8 cellular contexts compared by ENCODE assay signal in the genomic region with DNA sequence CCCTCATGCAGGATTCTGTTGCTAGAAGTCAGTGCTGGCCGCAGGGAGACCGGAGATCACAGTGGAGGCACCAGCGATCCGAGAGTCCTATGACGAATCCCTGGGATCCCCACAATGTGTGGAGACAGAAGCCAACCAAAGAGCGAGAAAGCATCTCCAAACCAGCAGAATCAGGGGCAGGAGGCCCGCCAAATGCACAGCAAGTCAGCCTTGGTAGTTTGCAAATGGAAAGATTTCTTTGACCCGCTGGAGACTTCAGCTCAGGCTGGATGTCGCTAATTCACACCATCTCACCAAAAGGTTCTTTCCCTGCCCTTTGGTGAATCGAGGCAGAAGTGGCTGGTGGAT. TPM values are rescaled to one million over a fixed set of nuclear protein-coding genes. Genes with fewer than 3 reads are reported as not detected.
DNase-seq lines count a peak whose midpoint lies in the region; ATAC-seq and TF ChIP-seq lines count a peak whose summit lies in the region.

No MANE protein-coding gene starts in this region.

- no peak for ATAC-seq in activated T-cell treated with anti-CD3 and anti-CD28 coated beads, Interleukin-2, amount 50 U/mL, for 4 hours
- ATAC-seq in memory B cell (ENCODE audit: low read depth) (no peak), upper lobe of right lung (no peak)

- no peaks in the 10 kb centered on the region for H3K36me3 Mint-ChIP-seq in activated T-cell treated with anti-CD3 and anti-CD28 coated beads, Interleukin-2, amount 50 U/mL, for 4 hours (ENCODE audit: insufficient read depth)
- no peaks in the 10 kb centered on the region for H3K36me3 Mint-ChIP-seq in memory B cell

- H3K27ac ChIP-seq in breast epithelium, result peak overlapping the region; percentile 82 to 92
- no peak overlapping the region for H3K27ac ChIP-seq in upper lobe of right lung

- H3K27ac Mint-ChIP-seq in memory B cell, result no peak overlapping the region

- no peaks in the 10 kb centered on the region for H3K36me3 ChIP-seq in breast epithelium
- no peaks in the 10 kb centered on the region for H3K36me3 ChIP-seq in upper lobe of right lung

- no peak for DNase-seq in activated T-cell treated with anti-CD3 and anti-CD28 coated beads, Interleukin-2, amount 50 U/mL, for 4 hours
- no peak for DNase-seq in activated T-cell treated with anti-CD3 and anti-CD28 coated beads, Interleukin-2, amount 50 U/mL, for 1 hour
- DNase-seq in breast epithelium (ENCODE audit: low spot score in 2 of 2), result no peak
- DNase-seq in memory B cell (ENCODE audit: low spot score in 2 of 2), result no peak
- no peak for DNase-seq in upper lobe of right lung
- no peak for DNase-seq in iPS-NIHi11 (ENCODE audit: low spot score)
- DNase-seq in stimulated activated CD4-positive, alpha-beta T cell treated with anti-CD3 and anti-CD28 coated beads, Interleukin-15, amount 100 ng/mL, for 24 hours, result no peak
- no peak for DNase-seq in NCI-H2107 (lab: John Stamatoyannopoulos, UW)

- H3K4me3 ChIP-seq in breast epithelium (peak overlapping the region; percentile 85 to 91 (median 90)), upper lobe of right lung (peak overlapping the region; percentile 77)

- H3K27me3 ChIP-seq in breast epithelium, result no peaks in the 10 kb centered on the region
- H3K27me3 ChIP-seq in upper lobe of right lung, result no peaks in the 10 kb centered on the region

- H3K4me1 Mint-ChIP-seq in activated T-cell treated with anti-CD3 and anti-CD28 coated beads, Interleukin-2, amount 50 U/mL, for 4 hours (ENCODE audit: low read depth), result peaks cover 20% of the 10 kb centered on the region
- H3K4me1 Mint-ChIP-seq in memory B cell, result peaks cover 14% of the 10 kb centered on the region

- peak overlapping the region; percentile 77 for H3K4me3 Mint-ChIP-seq in activated T-cell treated with anti-CD3 and anti-CD28 coated beads, Interleukin-2, amount 50 U/mL, for 4 hours
- H3K4me3 Mint-ChIP-seq in memory B cell, result peak overlapping the region; percentile 80

- no peaks in the 10 kb centered on the region for H3K4me1 ChIP-seq in breast epithelium
- peaks cover 32% of the 10 kb centered on the region for H3K4me1 ChIP-seq in upper lobe of right lung

- H3K9me3 ChIP-seq in breast epithelium (no peaks in the 10 kb centered on the region), upper lobe of right lung (no peaks in the 10 kb centered on the region)

- no peak for TF ChIP-seq POLR2A in breast epithelium (IDR thresholded peaks at IDR 0.05)

- peaks cover 10% of the 10 kb centered on the region for H3K27me3 Mint-ChIP-seq in activated T-cell treated with anti-CD3 and anti-CD28 coated beads, Interleukin-2, amount 50 U/mL, for 4 hours (ENCODE audit: low read depth)
- peaks cover 8% of the 10 kb centered on the region for H3K27me3 Mint-ChIP-seq in memory B cell

- no peaks in the 10 kb centered on the region for H3K9me3 Mint-ChIP-seq in activated T-cell treated with anti-CD3 and anti-CD28 coated beads, Interleukin-2, amount 50 U/mL, for 4 hours
- no peaks in the 10 kb centered on the region for H3K9me3 Mint-ChIP-seq in memory B cell

- intact Hi-C loops in breast epithelium (cut with DNase I; ENCODE audit: low total_unique reads), result no loop called here
- intact Hi-C loops in upper lobe of right lung (cut with DNase I), result no loop called here

- no peak for TF ChIP-seq CTCF in breast epithelium (IDR thresholded peaks at IDR 0.05)
- TF ChIP-seq CTCF in upper lobe of right lung (IDR thresholded peaks at IDR 0.05), result no peak

RNA-seq across cellular contexts. Expression of gene PKD2, which starts 0.5 kb away (rescaled TPM):
- total RNA-seq in activated T-cell treated with anti-CD3 and anti-CD28 coated beads, Interleukin-2, amount 50 U/mL, for 4 hours, result 1 to 10 TPM; 2.8 to 6.0 (median 4.2) TPM
- 10 to 100 TPM; 60.0 to 66.2 (median 61.3) TPM for total RNA-seq in breast epithelium
- 37.8 TPM for total RNA-seq in upper lobe of right lung

RNA-seq across cellular contexts. Expression of gene SPP1, which starts 31.4 kb away (rescaled TPM):
- total RNA-seq in activated T-cell treated with anti-CD3 and anti-CD28 coated beads, Interleukin-2, amount 50 U/mL, for 4 hours, result under 1 TPM; 0.63 to 0.87 (median 0.81) TPM
- total RNA-seq in breast epithelium (100 to 1,000 TPM in 1 of 3 donors, 10 to 100 TPM in 2; 25.0 to 508 (median 32.8) TPM), upper lobe of right lung (45.4 TPM)

Comparison
In these comparisons a context has a peak if more than half of its experiments do, and no peak if none do; other contexts are left out.
1. RNA of gene SPP1, which starts 31.4 kb away (total RNA-seq): 45.4 TPM in upper lobe of right lung (single experiment) and 25.0 to 508 TPM in breast epithelium; 0.63 to 0.87 TPM in activated T-cell treated with anti-CD3 and anti-CD28 coated beads, Interleukin-2, amount 50 U/mL, for 4 hours; every median in the first group is over 10 times any median in the second.